1 cellular context compared by ENCODE assay signal in the genomic region with DNA sequence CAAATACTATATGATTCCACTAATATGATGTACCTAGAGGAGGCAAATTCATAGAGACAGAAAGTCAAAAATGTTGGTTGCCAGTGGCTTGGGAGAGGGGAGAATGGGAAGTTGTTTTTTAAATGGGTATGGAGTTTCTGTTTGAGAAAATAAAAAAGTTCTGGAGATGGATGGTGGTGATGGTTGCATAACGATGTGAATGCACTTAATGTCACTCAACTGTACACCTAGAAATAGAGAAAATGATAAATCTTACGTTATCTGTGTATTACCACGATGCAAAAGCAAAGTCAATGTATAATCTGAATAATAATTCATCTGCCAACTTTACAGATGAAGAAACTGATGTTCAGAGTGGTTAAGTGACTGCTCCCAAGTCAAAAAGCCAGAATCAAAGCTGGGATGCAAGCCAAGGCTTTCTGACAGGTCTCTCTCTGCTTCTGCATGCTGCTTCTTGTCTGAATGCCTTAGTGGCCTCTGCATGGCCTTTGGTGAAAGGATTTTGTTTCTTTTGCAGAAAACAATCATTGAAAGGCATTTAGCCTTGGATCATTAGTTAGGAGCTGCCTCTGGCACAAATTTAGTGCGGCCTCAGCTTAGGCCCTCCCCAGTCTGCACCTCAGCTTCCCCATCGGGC.
TF ChIP-seq lines count a peak whose summit lies in the region.

No MANE protein-coding gene starts in this region.

TF ChIP-seq in GM23338, 12 proteins besides CTCF, POLR2A, EP300 and RAD21 (continued from another document):
- no peak for TF ChIP-seq ETS1 (IDR thresholded peaks at IDR 0.05)
- TF ChIP-seq EZH2phosphoT487 (IDR thresholded peaks at IDR 0.05; ENCODE audit: unreplicated experiment): no peak
- no peak for TF ChIP-seq NANOG (IDR thresholded peaks at IDR 0.05; ENCODE audit: borderline replicate concordance)
- TF ChIP-seq JUNB (IDR thresholded peaks at IDR 0.05; ENCODE audit: unreplicated experiment): no peak
